ENCODE assay signal across 27 cellular contexts in the genomic region with DNA sequence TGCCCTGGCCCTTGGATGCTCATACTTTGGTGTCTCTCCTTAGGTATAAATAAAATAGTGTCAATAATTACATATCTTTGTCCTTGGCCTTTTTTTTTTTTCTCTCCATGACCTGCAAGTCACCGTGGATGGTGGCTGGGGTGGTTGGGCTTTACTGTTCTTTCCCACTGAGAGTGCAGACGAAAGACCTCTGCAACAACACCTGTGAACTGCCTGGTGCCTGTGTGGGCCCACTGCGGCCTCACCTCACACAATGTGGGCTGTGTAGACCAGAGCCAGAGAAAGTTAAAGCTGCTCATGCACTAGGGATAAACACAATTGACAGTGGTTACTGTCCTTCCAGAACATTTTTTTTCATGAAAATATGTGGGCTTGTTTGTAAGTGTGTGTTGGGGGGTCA.
"Had no signal": no experiment of that assay in that cellular context is flagged by ENCODE, and none has a peak within 500 bp of the region (broad histone marks: within the 10 kb centered on the region; RNA-seq: fewer than 3 reads in every experiment).

No MANE protein-coding gene starts in this region.

- H3K9me3 Mint-ChIP-seq: mesothelial cell of epicardium; natural killer cell; nephron progenitor cell; stimulated activated effector memory CD8-positive, alpha-beta T cell treated with anti-CD3 and anti-CD28 coated beads, Interleukin-12 subunit alpha, Interleukin-12 subunit beta, amount 100 ng/mL, for 72 hours; stimulated activated naive CD8-positive, alpha-beta T cell treated with anti-CD3 and anti-CD28 coated beads, Interleukin-15, Interleukin-2, amounts not matched to agents 100 ng/mL and 50 ng/mL, for 24 hours had no signal

- DNase-seq: hippocampal formation; left colon; left lung; lower lobe of right lung; mammary epithelial cell; mesenchymal stem cell; naive B cell; natural killer cell; nephron progenitor cell; ovary; posterior cingulate gyrus; retina; right cardiac atrium; sigmoid colon; small intestine; spleen; stimulated activated CD4-positive, alpha-beta T cell treated with anti-CD3 and anti-CD28 coated beads, Interleukin-4, amount 100 ng/mL, for 24 hours; stimulated activated naive CD4-positive, alpha-beta T cell; tibial artery; trophoblast cell; upper lobe of right lung had no signal

- H3K27me3 Mint-ChIP-seq: naive B cell; stimulated activated naive CD8-positive, alpha-beta T cell treated with anti-CD3 and anti-CD28 coated beads, Interleukin-15, Interleukin-2, amounts not matched to agents 100 ng/mL and 50 ng/mL, for 24 hours had no signal

- H3K36me3 Mint-ChIP-seq: natural killer cell; stimulated activated effector memory CD8-positive, alpha-beta T cell treated with anti-CD3 and anti-CD28 coated beads, Interleukin-12 subunit alpha, Interleukin-12 subunit beta, amount 100 ng/mL, for 72 hours had no signal

- ATAC-seq: left colon; left lung; lower lobe of right lung; right cardiac atrium; stimulated activated effector memory CD8-positive, alpha-beta T cell treated with anti-CD3 and anti-CD28 coated beads, Interleukin-12 subunit alpha, Interleukin-12 subunit beta, amount 100 ng/mL, for 72 hours; upper lobe of right lung had no signal

- H3K4me3 ChIP-seq: left lung, lower lobe of right lung, ovary, prostate gland, sigmoid colon, spleen, suprapubic skin, thoracic aorta, tibial artery, upper lobe of right lung had no signal

- H3K4me1 ChIP-seq: left lung, lower lobe of right lung, prostate gland, sigmoid colon, spleen, suprapubic skin, tibial artery, upper lobe of right lung had no signal

- H3K27me3 ChIP-seq: left lung, ovary, sigmoid colon, spleen, suprapubic skin, tibial artery, upper lobe of right lung had no signal

- H3K4me1 Mint-ChIP-seq: mesothelial cell of epicardium; natural killer cell; nephron progenitor cell; stimulated activated effector memory CD8-positive, alpha-beta T cell treated with anti-CD3 and anti-CD28 coated beads, Interleukin-12 subunit alpha, Interleukin-12 subunit beta, amount 100 ng/mL, for 72 hours had no signal

- H3K27ac Mint-ChIP-seq: mesothelial cell of epicardium; natural killer cell; stimulated activated effector memory CD8-positive, alpha-beta T cell treated with anti-CD3 and anti-CD28 coated beads, Interleukin-12 subunit alpha, Interleukin-12 subunit beta, amount 100 ng/mL, for 72 hours; stimulated activated naive CD8-positive, alpha-beta T cell treated with anti-CD3 and anti-CD28 coated beads, Interleukin-15, Interleukin-2, amounts not matched to agents 100 ng/mL and 50 ng/mL, for 24 hours had no signal

- H3K4me3 Mint-ChIP-seq: mesothelial cell of epicardium; naive B cell; natural killer cell; nephron progenitor cell; stimulated activated effector memory CD8-positive, alpha-beta T cell treated with anti-CD3 and anti-CD28 coated beads, Interleukin-12 subunit alpha, Interleukin-12 subunit beta, amount 100 ng/mL, for 72 hours; stimulated activated naive CD8-positive, alpha-beta T cell treated with anti-CD3 and anti-CD28 coated beads, Interleukin-15, Interleukin-2, amounts not matched to agents 100 ng/mL and 50 ng/mL, for 24 hours had no signal

- H3K36me3 ChIP-seq: lower lobe of right lung, ovary, prostate gland, sigmoid colon, spleen, suprapubic skin, thoracic aorta, tibial artery, upper lobe of right lung had no signal

- H3K27ac ChIP-seq: left lung, lower lobe of right lung, ovary, prostate gland, sigmoid colon, spleen, suprapubic skin, thoracic aorta, tibial artery, upper lobe of right lung had no signal
